12 cellular contexts compared by ENCODE assay signal in the genomic region with DNA sequence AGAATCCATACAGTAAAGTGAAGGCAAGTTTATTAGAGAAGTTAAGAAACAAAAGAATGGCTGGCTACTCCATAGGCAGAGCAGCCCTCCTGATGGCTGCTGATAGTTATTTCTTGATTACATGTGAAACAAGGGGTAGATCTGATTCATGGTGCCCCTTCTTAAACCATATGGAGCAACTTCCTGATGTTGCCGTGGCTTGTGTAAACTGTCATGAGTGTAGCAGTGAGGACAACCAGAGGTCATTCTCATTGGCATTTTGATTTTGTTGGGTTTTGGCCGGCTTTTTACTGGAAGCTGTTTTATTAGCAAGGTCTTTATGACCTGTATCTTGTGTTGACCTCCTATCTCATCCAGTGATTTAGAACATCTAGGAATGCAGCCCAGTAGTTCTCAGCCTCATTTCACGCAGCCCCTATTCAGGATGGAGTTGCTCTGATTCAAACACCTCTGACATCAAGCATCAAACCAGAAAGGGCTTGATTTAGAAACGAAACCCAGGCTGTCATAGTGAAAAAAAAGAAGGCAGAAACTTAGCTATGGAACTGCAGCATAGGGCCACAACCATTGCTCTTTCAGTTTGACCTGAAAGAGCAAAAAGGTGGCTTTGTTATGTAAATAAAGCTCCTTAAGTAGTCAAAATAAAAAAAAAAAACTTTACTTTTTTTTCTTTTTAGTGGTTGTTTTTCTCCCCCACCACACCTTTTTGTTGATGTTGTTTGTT. TPM values are rescaled to one million over a fixed set of nuclear protein-coding genes. Genes with fewer than 3 reads are reported as not detected.
DNase-seq lines count a peak whose midpoint lies in the region; ATAC-seq and TF ChIP-seq lines count a peak whose summit lies in the region.
"Had no signal": no experiment of that assay in that cellular context is flagged by ENCODE, and none has a peak within 500 bp of the region (broad histone marks: within the 10 kb centered on the region; RNA-seq: fewer than 3 reads in every experiment).

No MANE protein-coding gene starts in this region.

- ATAC-seq in GM19328 (IDR thresholded peaks at IDR 0.05; ENCODE audit: unreplicated experiment) (peak; percentile 97), HG02678 (IDR thresholded peaks at IDR 0.05; ENCODE audit: unreplicated experiment) (peak; percentile 98), HG03520 (IDR thresholded peaks at IDR 0.05; ENCODE audit: unreplicated experiment) (peak; percentile 100), left colon (no peak)
- ATAC-seq: A549 had no signal

- DNase-seq in EH (ENCODE audit: low read depth), result peak; percentile 67
- DNase-seq in HuH-7.5 (ENCODE audit: low spot score), result no peak
- DNase-seq in dedifferentiated amniotic fluid mesenchymal stem cell (ENCODE audit: extremely low spot score), result no peak
- DNase-seq in erythroblast (lab: John Stamatoyannopoulos, UW), result no peak
- DNase-seq in left colon, result no peak
- DNase-seq: activated naive CD8-positive, alpha-beta T cell treated with anti-CD3 and anti-CD28 coated beads for 36 hours; OCI-M1; uterus had no signal

- intact Hi-C loops in left colon (cut with DNase I, micrococcal nuclease), result no loop called here

- no peak for TF ChIP-seq POLR2A in erythroblast (IDR thresholded peaks at IDR 0.05; ENCODE audit: low read length)

RNA-seq across cellular contexts. Expression of a gene that starts 37.8 kb away (rescaled TPM):
- 100 to 1,000 TPM in 1 of 2 donors, 10 to 100 TPM in 1; 88.5 to 112 TPM for total RNA-seq in left colon
